ENCODE assay signal across 1 cellular context in the genomic region with DNA sequence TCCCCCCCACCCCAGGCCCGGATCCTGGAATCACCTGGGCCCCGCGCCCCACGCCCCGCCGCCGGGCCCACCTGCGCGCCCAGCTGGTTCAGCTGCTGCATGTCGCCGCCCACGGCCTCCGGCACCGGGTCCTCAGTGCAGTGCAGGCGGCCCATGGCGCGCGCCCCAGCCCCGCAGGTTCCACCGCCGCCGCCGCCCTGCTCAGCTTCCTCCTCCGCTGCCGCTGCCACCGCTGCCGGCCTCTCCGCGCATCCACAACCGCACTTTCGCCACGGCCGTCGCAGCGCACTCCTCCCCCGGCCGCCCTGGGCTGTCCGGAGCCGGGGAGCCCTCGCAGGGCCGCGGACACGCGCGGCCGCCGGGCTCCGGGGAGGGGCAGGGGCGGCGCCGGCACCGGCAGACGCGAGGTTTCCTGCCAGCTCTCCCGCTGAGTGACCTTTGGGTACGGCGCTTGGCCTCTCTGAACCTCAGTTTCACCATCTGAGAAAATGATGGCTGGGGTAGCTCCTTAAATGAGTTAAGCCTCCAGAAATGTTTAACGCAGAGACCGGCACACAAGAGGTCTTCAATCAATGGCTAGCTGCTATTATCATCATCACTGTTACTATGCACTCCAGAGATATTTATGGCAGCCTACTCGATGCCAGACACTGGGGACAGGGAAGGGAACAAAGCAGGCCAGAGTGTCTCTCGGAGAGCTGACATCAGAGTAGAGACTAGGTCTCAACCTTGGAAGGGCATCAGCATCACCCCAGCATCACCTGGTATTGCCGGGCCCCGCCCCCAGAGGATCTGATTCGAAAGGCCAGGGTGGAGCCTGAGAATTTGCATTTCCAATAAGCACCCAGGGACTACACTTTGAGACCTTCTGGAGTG.
TF ChIP-seq lines count a peak whose summit lies in the region.

A gene (minus strand): TSS at position 231 of the 876 bp plus-strand sequence. CDS start 76 bp downstream, at position 155.

TF ChIP-seq in K562, 482 proteins besides CTCF, POLR2A, EP300 and RAD21 (continued from another document and continues in another):
- no peak for TF ChIP-seq CBX8 (IDR thresholded peaks at IDR 0.05; ENCODE audit: borderline replicate concordance, extremely low read depth, low read depth, low read length, poor library complexity, severe bottlenecking)
- TF ChIP-seq ZKSCAN8 (CRISPR knock-in tag; IDR thresholded peaks at IDR 0.05), result no peak
- TF ChIP-seq, protein P1, sequence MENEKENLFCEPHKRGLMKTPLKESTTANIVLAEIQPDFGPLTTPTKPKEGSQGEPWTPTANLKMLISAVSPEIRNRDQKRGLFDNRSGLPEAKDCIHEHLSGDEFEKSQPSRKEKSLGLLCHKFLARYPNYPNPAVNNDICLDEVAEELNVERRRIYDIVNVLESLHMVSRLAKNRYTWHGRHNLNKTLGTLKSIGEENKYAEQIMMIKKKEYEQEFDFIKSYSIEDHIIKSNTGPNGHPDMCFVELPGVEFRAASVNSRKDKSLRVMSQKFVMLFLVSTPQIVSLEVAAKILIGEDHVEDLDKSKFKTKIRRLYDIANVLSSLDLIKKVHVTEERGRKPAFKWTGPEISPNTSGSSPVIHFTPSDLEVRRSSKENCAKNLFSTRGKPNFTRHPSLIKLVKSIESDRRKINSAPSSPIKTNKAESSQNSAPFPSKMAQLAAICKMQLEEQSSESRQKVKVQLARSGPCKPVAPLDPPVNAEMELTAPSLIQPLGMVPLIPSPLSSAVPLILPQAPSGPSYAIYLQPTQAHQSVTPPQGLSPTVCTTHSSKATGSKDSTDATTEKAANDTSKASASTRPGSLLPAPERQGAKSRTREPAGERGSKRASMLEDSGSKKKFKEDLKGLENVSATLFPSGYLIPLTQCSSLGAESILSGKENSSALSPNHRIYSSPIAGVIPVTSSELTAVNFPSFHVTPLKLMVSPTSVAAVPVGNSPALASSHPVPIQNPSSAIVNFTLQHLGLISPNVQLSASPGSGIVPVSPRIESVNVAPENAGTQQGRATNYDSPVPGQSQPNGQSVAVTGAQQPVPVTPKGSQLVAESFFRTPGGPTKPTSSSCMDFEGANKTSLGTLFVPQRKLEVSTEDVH (IDR thresholded peaks at IDR 0.05; ENCODE audit: low read depth, partially characterized antibody), result no peak
- no peak for TF ChIP-seq RFX1 (IDR thresholded peaks at IDR 0.05)
- TF ChIP-seq RFX5 (IDR thresholded peaks at IDR 0.05; ENCODE audit: low read depth, low read length), result 0 out of 2 replicates have a peak, but pooled peaks have one; percentile 61
- TF ChIP-seq ESRRA (IDR thresholded peaks at IDR 0.05; ENCODE audit: borderline replicate concordance, low read depth), result peak; percentile 17; the same call in 1 of the 2 replicates
- TF ChIP-seq, protein P2, sequence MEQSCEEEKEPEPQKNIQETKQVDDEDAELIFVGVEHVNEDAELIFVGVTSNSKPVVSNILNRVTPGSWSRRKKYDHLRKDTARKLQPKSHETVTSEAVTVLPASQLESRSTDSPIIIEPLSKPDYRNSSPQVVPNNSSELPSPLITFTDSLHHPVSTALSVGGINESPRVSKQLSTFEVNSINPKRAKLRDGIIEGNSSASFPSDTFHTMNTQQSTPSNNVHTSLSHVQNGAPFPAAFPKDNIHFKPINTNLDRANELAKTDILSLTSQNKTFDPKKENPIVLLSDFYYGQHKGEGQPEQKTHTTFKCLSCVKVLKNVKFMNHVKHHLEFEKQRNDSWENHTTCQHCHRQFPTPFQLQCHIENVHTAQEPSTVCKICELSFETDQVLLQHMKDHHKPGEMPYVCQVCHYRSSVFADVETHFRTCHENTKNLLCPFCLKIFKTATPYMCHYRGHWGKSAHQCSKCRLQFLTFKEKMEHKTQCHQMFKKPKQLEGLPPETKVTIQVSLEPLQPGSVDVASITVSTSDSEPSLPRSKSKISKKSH (CRISPR knock-in tag; IDR thresholded peaks at IDR 0.05), result no peak
- no peak for TF ChIP-seq ZNF507 (tag; conservative IDR thresholded peaks at IDR 0.05)
- TF ChIP-seq CAMTA2 (CRISPR knock-in tag; conservative IDR thresholded peaks at IDR 0.05), result 0 out of 2 replicates have a peak, but pooled peaks have one; percentile 51
- TF ChIP-seq, protein P3, sequence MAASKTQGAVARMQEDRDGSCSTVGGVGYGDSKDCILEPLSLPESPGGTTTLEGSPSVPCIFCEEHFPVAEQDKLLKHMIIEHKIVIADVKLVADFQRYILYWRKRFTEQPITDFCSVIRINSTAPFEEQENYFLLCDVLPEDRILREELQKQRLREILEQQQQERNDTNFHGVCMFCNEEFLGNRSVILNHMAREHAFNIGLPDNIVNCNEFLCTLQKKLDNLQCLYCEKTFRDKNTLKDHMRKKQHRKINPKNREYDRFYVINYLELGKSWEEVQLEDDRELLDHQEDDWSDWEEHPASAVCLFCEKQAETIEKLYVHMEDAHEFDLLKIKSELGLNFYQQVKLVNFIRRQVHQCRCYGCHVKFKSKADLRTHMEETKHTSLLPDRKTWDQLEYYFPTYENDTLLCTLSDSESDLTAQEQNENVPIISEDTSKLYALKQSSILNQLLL (CRISPR knock-in tag; IDR thresholded peaks at IDR 0.05; ENCODE audit: borderline replicate concordance), result no peak
- TF ChIP-seq BRCA1 (IDR thresholded peaks at IDR 0.05), result no peak
- no peak for TF ChIP-seq BRCA1 (CRISPR knock-in tag; IDR thresholded peaks at IDR 0.05)
- no peak for TF ChIP-seq EZH2 (IDR thresholded peaks at IDR 0.05; ENCODE audit: borderline replicate concordance, low read depth, low read length)
- TF ChIP-seq SAFB2 (IDR thresholded peaks at IDR 0.05; ENCODE audit: borderline replicate concordance, low read depth, low read length, severe bottlenecking), result no peak
- TF ChIP-seq SP1 (CRISPR knock-in tag; IDR thresholded peaks at IDR 0.05), result no peak
- TF ChIP-seq ZFX (CRISPR knock-in tag; IDR thresholded peaks at IDR 0.05), result peak; percentile 79; the same call in 1 of the 2 replicates
- peak; percentile 73 for TF ChIP-seq RBM25 (IDR thresholded peaks at IDR 0.05; ENCODE audit: low read depth, low read length, severe bottlenecking)
- no peak for TF ChIP-seq HDAC6 (IDR thresholded peaks at IDR 0.05; ENCODE audit: low read depth, low read length)
- TF ChIP-seq BHLHE40 (IDR thresholded peaks at IDR 0.05; ENCODE audit: low read length), result no peak
- TF ChIP-seq ASH1L (IDR thresholded peaks at IDR 0.05; ENCODE audit: borderline replicate concordance, low read depth, partially characterized antibody), result no peak
- TF ChIP-seq, protein P4, sequence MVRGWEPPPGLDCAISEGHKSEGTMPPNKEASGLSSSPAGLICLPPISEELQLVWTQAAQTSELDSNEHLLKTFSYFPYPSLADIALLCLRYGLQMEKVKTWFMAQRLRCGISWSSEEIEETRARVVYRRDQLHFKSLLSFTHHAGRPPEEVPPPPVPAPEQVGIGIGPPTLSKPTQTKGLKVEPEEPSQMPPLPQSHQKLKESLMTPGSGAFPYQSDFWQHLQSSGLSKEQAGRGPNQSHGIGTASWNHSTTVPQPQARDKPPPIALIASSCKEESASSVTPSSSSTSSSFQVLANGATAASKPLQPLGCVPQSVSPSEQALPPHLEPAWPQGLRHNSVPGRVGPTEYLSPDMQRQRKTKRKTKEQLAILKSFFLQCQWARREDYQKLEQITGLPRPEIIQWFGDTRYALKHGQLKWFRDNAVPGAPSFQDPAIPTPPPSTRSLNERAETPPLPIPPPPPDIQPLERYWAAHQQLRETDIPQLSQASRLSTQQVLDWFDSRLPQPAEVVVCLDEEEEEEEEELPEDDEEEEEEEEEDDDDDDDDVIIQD (CRISPR knock-in tag; IDR thresholded peaks at IDR 0.05), result no peak
- TF ChIP-seq NRF1 (conservative IDR thresholded peaks at IDR 0.05 in 1 of 2, IDR thresholded peaks at IDR 0.05 in 1 of 2), result peak in 1 of 2 experiments; percentile 47; a peak in 2 of 4 replicates
- TF ChIP-seq ZNF197 (CRISPR knock-in tag; IDR thresholded peaks at IDR 0.05; ENCODE audit: low read depth), result no peak
- TF ChIP-seq NFIX (CRISPR knock-in tag; IDR thresholded peaks at IDR 0.05; ENCODE audit: low read depth), result no peak
- TF ChIP-seq TOE1 (IDR thresholded peaks at IDR 0.05; ENCODE audit: borderline replicate concordance), result no peak
- no peak for TF ChIP-seq TOE1 (CRISPR knock-in tag; IDR thresholded peaks at IDR 0.05; ENCODE audit: borderline replicate concordance, low read depth)
- TF ChIP-seq, protein P5, sequence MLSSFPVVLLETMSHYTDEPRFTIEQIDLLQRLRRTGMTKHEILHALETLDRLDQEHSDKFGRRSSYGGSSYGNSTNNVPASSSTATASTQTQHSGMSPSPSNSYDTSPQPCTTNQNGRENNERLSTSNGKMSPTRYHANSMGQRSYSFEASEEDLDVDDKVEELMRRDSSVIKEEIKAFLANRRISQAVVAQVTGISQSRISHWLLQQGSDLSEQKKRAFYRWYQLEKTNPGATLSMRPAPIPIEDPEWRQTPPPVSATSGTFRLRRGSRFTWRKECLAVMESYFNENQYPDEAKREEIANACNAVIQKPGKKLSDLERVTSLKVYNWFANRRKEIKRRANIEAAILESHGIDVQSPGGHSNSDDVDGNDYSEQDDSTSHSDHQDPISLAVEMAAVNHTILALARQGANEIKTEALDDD (IDR thresholded peaks at IDR 0.05), result no peak
- TF ChIP-seq TCF3 (CRISPR knock-in tag; IDR thresholded peaks at IDR 0.05), result no peak
- TF ChIP-seq BCL6 (CRISPR knock-in tag; IDR thresholded peaks at IDR 0.05), result no peak
- no peak for TF ChIP-seq ZNF354B (CRISPR knock-in tag; IDR thresholded peaks at IDR 0.05)
- TF ChIP-seq ZNF212 (CRISPR knock-in tag; IDR thresholded peaks at IDR 0.05), result no peak
- peak; percentile 80 for TF ChIP-seq RBFOX2 (IDR thresholded peaks at IDR 0.05; ENCODE audit: low read depth, low read length)
- TF ChIP-seq, protein P6, sequence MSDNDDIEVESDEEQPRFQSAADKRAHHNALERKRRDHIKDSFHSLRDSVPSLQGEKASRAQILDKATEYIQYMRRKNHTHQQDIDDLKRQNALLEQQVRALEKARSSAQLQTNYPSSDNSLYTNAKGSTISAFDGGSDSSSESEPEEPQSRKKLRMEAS (CRISPR knock-in tag; IDR thresholded peaks at IDR 0.05), result peak; percentile 43; the same call in 1 of the 2 replicates
- TF ChIP-seq HDAC8 (tag; IDR thresholded peaks at IDR 0.05), result no peak
- 0 out of 2 replicates have a peak, but pooled peaks have one; percentile 8 for TF ChIP-seq GABPB1 (CRISPR knock-in tag; IDR thresholded peaks at IDR 0.05)
- no peak for TF ChIP-seq ZNF77 (CRISPR knock-in tag; IDR thresholded peaks at IDR 0.05)
- TF ChIP-seq, protein P7, sequence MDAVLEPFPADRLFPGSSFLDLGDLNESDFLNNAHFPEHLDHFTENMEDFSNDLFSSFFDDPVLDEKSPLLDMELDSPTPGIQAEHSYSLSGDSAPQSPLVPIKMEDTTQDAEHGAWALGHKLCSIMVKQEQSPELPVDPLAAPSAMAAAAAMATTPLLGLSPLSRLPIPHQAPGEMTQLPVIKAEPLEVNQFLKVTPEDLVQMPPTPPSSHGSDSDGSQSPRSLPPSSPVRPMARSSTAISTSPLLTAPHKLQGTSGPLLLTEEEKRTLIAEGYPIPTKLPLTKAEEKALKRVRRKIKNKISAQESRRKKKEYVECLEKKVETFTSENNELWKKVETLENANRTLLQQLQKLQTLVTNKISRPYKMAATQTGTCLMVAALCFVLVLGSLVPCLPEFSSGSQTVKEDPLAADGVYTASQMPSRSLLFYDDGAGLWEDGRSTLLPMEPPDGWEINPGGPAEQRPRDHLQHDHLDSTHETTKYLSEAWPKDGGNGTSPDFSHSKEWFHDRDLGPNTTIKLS (IDR thresholded peaks at IDR 0.05; ENCODE audit: borderline replicate concordance, low read depth), result 0 out of 2 replicates have a peak, but pooled peaks have one; percentile 30
- no peak for TF ChIP-seq DPF2 (IDR thresholded peaks at IDR 0.05)
- TF ChIP-seq, protein P8, sequence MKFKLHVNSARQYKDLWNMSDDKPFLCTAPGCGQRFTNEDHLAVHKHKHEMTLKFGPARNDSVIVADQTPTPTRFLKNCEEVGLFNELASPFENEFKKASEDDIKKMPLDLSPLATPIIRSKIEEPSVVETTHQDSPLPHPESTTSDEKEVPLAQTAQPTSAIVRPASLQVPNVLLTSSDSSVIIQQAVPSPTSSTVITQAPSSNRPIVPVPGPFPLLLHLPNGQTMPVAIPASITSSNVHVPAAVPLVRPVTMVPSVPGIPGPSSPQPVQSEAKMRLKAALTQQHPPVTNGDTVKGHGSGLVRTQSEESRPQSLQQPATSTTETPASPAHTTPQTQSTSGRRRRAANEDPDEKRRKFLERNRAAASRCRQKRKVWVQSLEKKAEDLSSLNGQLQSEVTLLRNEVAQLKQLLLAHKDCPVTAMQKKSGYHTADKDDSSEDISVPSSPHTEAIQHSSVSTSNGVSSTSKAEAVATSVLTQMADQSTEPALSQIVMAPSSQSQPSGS (CRISPR knock-in tag; IDR thresholded peaks at IDR 0.05), result no peak
- no peak for TF ChIP-seq JUN (IDR thresholded peaks at IDR 0.05; ENCODE audit: borderline replicate concordance, low read depth, low read length)
- TF ChIP-seq JUN (CRISPR knock-in tag; IDR thresholded peaks at IDR 0.05; ENCODE audit: borderline replicate concordance), result no peak
- TF ChIP-seq JUND (IDR thresholded peaks at IDR 0.05; ENCODE audit: borderline replicate concordance, low read depth, low read length), result no peak
- no peak; the same call in 2 of the 3 replicates for TF ChIP-seq JUND (tag; IDR thresholded peaks at IDR 0.05; ENCODE audit: borderline replicate concordance, low read depth, low read length)
- TF ChIP-seq ZNF695 (CRISPR knock-in tag; IDR thresholded peaks at IDR 0.05), result no peak
- TF ChIP-seq ZNF124 (CRISPR knock-in tag; IDR thresholded peaks at IDR 0.05), result no peak
- TF ChIP-seq, protein P9, sequence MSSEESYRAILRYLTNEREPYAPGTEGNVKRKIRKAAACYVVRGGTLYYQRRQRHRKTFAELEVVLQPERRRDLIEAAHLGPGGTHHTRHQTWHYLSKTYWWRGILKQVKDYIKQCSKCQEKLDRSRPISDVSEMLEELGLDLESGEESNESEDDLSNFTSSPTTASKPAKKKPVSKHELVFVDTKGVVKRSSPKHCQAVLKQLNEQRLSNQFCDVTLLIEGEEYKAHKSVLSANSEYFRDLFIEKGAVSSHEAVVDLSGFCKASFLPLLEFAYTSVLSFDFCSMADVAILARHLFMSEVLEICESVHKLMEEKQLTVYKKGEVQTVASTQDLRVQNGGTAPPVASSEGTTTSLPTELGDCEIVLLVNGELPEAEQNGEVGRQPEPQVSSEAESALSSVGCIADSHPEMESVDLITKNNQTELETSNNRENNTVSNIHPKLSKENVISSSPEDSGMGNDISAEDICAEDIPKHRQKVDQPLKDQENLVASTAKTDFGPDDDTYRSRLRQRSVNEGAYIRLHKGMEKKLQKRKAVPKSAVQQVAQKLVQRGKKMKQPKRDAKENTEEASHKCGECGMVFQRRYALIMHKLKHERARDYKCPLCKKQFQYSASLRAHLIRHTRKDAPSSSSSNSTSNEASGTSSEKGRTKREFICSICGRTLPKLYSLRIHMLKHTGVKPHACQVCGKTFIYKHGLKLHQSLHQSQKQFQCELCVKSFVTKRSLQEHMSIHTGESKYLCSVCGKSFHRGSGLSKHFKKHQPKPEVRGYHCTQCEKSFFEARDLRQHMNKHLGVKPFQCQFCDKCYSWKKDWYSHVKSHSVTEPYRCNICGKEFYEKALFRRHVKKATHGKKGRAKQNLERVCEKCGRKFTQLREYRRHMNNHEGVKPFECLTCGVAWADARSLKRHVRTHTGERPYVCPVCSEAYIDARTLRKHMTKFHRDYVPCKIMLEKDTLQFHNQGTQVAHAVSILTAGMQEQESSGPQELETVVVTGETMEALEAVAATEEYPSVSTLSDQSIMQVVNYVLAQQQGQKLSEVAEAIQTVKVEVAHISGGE (CRISPR knock-in tag; IDR thresholded peaks at IDR 0.05), result no peak
- no peak for TF ChIP-seq ZSCAN32 (CRISPR knock-in tag; IDR thresholded peaks at IDR 0.05)
- TF ChIP-seq MAFF (IDR thresholded peaks at IDR 0.05; ENCODE audit: low read length), result no peak
- TF ChIP-seq GATAD2B (IDR thresholded peaks at IDR 0.05; ENCODE audit: borderline replicate concordance), result peak; percentile 99
